21 cellular contexts compared by ENCODE assay signal in genomic region chr9:92752812-92753404, GRCh38. TPM values are rescaled to one million over a fixed set of nuclear protein-coding genes. Genes with fewer than 3 reads are reported as not detected.
DNase-seq lines count a peak whose midpoint lies in the region; ATAC-seq and TF ChIP-seq lines count a peak whose summit lies in the region.
"Had no signal": no experiment of that assay in that cellular context is flagged by ENCODE, and none has a peak within 500 bp of the region (broad histone marks: within the 10 kb centered on the region; RNA-seq: fewer than 3 reads in every experiment).

No MANE protein-coding gene starts in this region.

- intact Hi-C loops in natural killer cell (cut with micrococcal nuclease) = no loop called here
- intact Hi-C loops in activated CD8-positive, alpha-beta T cell treated with anti-CD3 and anti-CD28 coated beads for 36 hours (cut with micrococcal nuclease) = no loop called here

- no peaks in the 10 kb centered on the region for H3K36me3 ChIP-seq in muscle layer of colon (ENCODE audit: insufficient read depth, low read length)

- H3K9me3 Mint-ChIP-seq in natural killer cell = peaks cover 0 to 3% of the 10 kb centered on the region in 2 donors
- no peaks in the 10 kb centered on the region for H3K9me3 Mint-ChIP-seq in natural killer cell treated with Interleukin-12 subunit alpha and Interleukin-12 subunit beta and Interleukin-15 and Interleukin-18, amount 100 ng/mL, for 72 hours
- peaks cover 9% of the 10 kb centered on the region for H3K9me3 Mint-ChIP-seq in activated CD8-positive, alpha-beta T cell treated with anti-CD3 and anti-CD28 coated beads for 36 hours
- H3K9me3 Mint-ChIP-seq: activated naive CD8-positive, alpha-beta T cell treated with anti-CD3 and anti-CD28 coated beads, Interleukin-2, amount 10 ng/mL, durations not matched to agents 7 days and 5 days; HFFc6; IgD-negative memory B cell had no signal

- H3K27me3 Mint-ChIP-seq in natural killer cell (ENCODE audit: low read depth in 2 of 2) = no peaks in the 10 kb centered on the region
- H3K27me3 Mint-ChIP-seq in natural killer cell treated with Interleukin-12 subunit alpha and Interleukin-12 subunit beta and Interleukin-15 and Interleukin-18, amount 100 ng/mL, for 72 hours = no peaks in the 10 kb centered on the region
- H3K27me3 Mint-ChIP-seq in activated CD8-positive, alpha-beta T cell treated with anti-CD3 and anti-CD28 coated beads for 36 hours = no peaks in the 10 kb centered on the region
- H3K27me3 Mint-ChIP-seq: activated CD4-positive, alpha-beta memory T cell treated with anti-CD3 and anti-CD28 coated beads, Interleukin-2, amount 10 ng/mL, durations not matched to agents 7 days and 5 days; activated naive CD8-positive, alpha-beta T cell treated with anti-CD3 and anti-CD28 coated beads, Interleukin-2, amount 10 ng/mL, durations not matched to agents 7 days and 5 days; IgD-negative memory B cell; memory B cell had no signal

- no peaks in the 10 kb centered on the region for H3K9me3 ChIP-seq in muscle layer of colon (ENCODE audit: low read length)
- H3K9me3 ChIP-seq: body of pancreas had no signal

- H3K36me3 Mint-ChIP-seq in natural killer cell = no peaks in the 10 kb centered on the region
- H3K36me3 Mint-ChIP-seq in natural killer cell treated with Interleukin-12 subunit alpha and Interleukin-12 subunit beta and Interleukin-15 and Interleukin-18, amount 100 ng/mL, for 72 hours = no peaks in the 10 kb centered on the region
- H3K36me3 Mint-ChIP-seq in activated CD8-positive, alpha-beta T cell treated with anti-CD3 and anti-CD28 coated beads for 36 hours (ENCODE audit: low read depth) = peaks cover 18% of the 10 kb centered on the region

- peak overlapping the region; percentile 29 to 55 for H3K27ac Mint-ChIP-seq in natural killer cell
- peak overlapping the region in 1 of 2 donors; percentile 18 for H3K27ac Mint-ChIP-seq in natural killer cell treated with Interleukin-12 subunit alpha and Interleukin-12 subunit beta and Interleukin-15 and Interleukin-18, amount 100 ng/mL, for 72 hours
- H3K27ac Mint-ChIP-seq in activated CD8-positive, alpha-beta T cell treated with anti-CD3 and anti-CD28 coated beads for 36 hours = peak overlapping the region; percentile 7
- H3K27ac Mint-ChIP-seq: HFFc6, memory B cell had no signal

- no peak for TF ChIP-seq CTCF in natural killer cell (IDR thresholded peaks at IDR 0.05)
- no peak for TF ChIP-seq CTCF in activated CD8-positive, alpha-beta T cell treated with anti-CD3 and anti-CD28 coated beads for 36 hours (IDR thresholded peaks at IDR 0.05)

- no peaks in the 10 kb centered on the region for H3K27me3 ChIP-seq in muscle layer of colon (ENCODE audit: control insufficient read depth in 1 of 2, insufficient read depth in 2 of 2, low read length in 2 of 2)
- H3K27me3 ChIP-seq: body of pancreas had no signal

- DNase-seq in natural killer cell (no peak), NCI-H1417 (lab: John Stamatoyannopoulos, UW) (no peak), NCI-H1105 treated with DMSO at 0.1 percent for 48 hours (lab: John Stamatoyannopoulos, UW) (no peak)
- no peak for DNase-seq in natural killer cell treated with Interleukin-12 subunit alpha and Interleukin-12 subunit beta and Interleukin-15 and Interleukin-18, amount 100 ng/mL, for 72 hours (ENCODE audit: low spot score)
- DNase-seq in activated CD8-positive, alpha-beta T cell treated with anti-CD3 and anti-CD28 coated beads for 36 hours = no peak
- DNase-seq: activated CD4-positive, alpha-beta memory T cell treated with anti-CD3 and anti-CD28 coated beads, Interleukin-2, amount 10 ng/mL, durations not matched to agents 7 days and 5 days; activated naive CD8-positive, alpha-beta T cell treated with anti-CD3 and anti-CD28 coated beads, Interleukin-2, amount 10 ng/mL, durations not matched to agents 7 days and 5 days; activated T-cell treated with anti-CD3 and anti-CD28 coated beads, Interleukin-2, amount 50 U/mL, for 48 hours; body of pancreas; DMS79 treated with DMSO at 0.1 percent for 48 hours; HFFc6; NCI-H1930; NCI-H524 treated with DMSO at 0.1 percent for 48 hours; nephron progenitor cell; SHP77 treated with DMSO at 0.1 percent for 48 hours; T-helper 1 cell had no signal

- H3K27ac ChIP-seq in muscle layer of colon (ENCODE audit: low read depth, low read length) = peak overlapping the region; percentile 13
- H3K27ac ChIP-seq: body of pancreas, HL-60 had no signal

- H3K9ac ChIP-seq in muscle layer of colon (ENCODE audit: low read length) = no peak overlapping the region

- H3K4me1 Mint-ChIP-seq in natural killer cell = peaks cover 37 to 62% of the 10 kb centered on the region in 2 donors
- H3K4me1 Mint-ChIP-seq in natural killer cell treated with Interleukin-12 subunit alpha and Interleukin-12 subunit beta and Interleukin-15 and Interleukin-18, amount 100 ng/mL, for 72 hours (ENCODE audit: low read depth in 2 of 2) = peaks cover 25 to 36% of the 10 kb centered on the region in 2 donors
- peaks cover 50% of the 10 kb centered on the region for H3K4me1 Mint-ChIP-seq in activated CD8-positive, alpha-beta T cell treated with anti-CD3 and anti-CD28 coated beads for 36 hours (ENCODE audit: low read depth)

- POLR2A ChIA-PET in activated CD8-positive, alpha-beta T cell treated with anti-CD3 and anti-CD28 coated beads for 36 hours (lab: Charles Lee) = no interaction called here

- CTCF ChIA-PET in activated CD8-positive, alpha-beta T cell treated with anti-CD3 and anti-CD28 coated beads for 36 hours (lab: Charles Lee) = no interaction called here

- H3K4me1 ChIP-seq in muscle layer of colon (ENCODE audit: insufficient read depth, low read length) = peaks cover 28% of the 10 kb centered on the region

- no peak for ATAC-seq in natural killer cell
- ATAC-seq in natural killer cell treated with Interleukin-12 subunit alpha and Interleukin-12 subunit beta and Interleukin-15 and Interleukin-18, amount 100 ng/mL, for 72 hours = no peak
- no peak for ATAC-seq in activated CD8-positive, alpha-beta T cell treated with anti-CD3 and anti-CD28 coated beads for 36 hours
- no peak for ATAC-seq in GM21737 (IDR thresholded peaks at IDR 0.05; ENCODE audit: unreplicated experiment)
- ATAC-seq: body of pancreas had no signal

- peak overlapping the region; percentile 31 for H3K4me3 Mint-ChIP-seq in natural killer cell
- H3K4me3 Mint-ChIP-seq in natural killer cell treated with Interleukin-12 subunit alpha and Interleukin-12 subunit beta and Interleukin-15 and Interleukin-18, amount 100 ng/mL, for 72 hours = no peak overlapping the region
- H3K4me3 Mint-ChIP-seq in activated CD8-positive, alpha-beta T cell treated with anti-CD3 and anti-CD28 coated beads for 36 hours = no peak overlapping the region
- H3K4me3 Mint-ChIP-seq: activated CD4-positive, alpha-beta memory T cell treated with anti-CD3 and anti-CD28 coated beads, Interleukin-2, amount 10 ng/mL, durations not matched to agents 7 days and 5 days; activated naive CD8-positive, alpha-beta T cell treated with anti-CD3 and anti-CD28 coated beads, Interleukin-2, amount 10 ng/mL, durations not matched to agents 7 days and 5 days; HFFc6; memory B cell; nephron progenitor cell had no signal

- H3K4me3 ChIP-seq in muscle layer of colon (ENCODE audit: low read depth in 1 of 2, low read length in 2 of 2) = no peak overlapping the region
- H3K4me3 ChIP-seq: body of pancreas had no signal

RNA-seq across cellular contexts. Expression of gene BICD2, which starts 11.7 kb away (rescaled TPM):
- total RNA-seq in natural killer cell = 10 to 100 TPM; 27.0 to 39.7 (median 39.7) TPM
- total RNA-seq in natural killer cell treated with Interleukin-12 subunit alpha and Interleukin-12 subunit beta and Interleukin-15 and Interleukin-18, amount 100 ng/mL, for 72 hours = 10 to 100 TPM; 31.8 to 37.9 TPM
- 10 to 100 TPM; 14.2 to 16.8 TPM for total RNA-seq in activated CD8-positive, alpha-beta T cell treated with anti-CD3 and anti-CD28 coated beads for 36 hours
